ENCODE assay signal across 19 cellular contexts in the genomic region with DNA sequence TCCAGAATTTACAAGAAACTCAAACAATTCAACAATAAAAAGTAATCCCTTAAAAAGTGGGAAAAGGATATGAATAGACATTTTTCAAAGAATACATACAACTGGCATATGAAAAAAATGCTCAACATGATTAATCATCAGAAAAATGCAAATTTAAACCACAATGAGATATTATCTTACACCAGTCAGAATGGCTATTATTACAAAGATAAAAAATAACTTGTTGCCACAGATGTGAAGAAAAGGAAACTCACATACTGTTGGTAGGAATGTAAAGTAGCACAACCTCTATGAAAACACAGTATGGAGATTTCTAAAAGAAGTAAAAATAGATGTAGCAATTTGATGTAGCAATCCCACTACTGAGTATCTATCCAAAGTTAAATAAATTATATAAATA.
DNase-seq lines count a peak whose midpoint lies in the region; ATAC-seq, FAIRE-seq and TF ChIP-seq lines count a peak whose summit lies in the region.
"Had no signal": no experiment of that assay in that cellular context is flagged by ENCODE, and none has a peak within 500 bp of the region (broad histone marks: within the 10 kb centered on the region; RNA-seq: fewer than 3 reads in every experiment).

No MANE protein-coding gene starts in this region.

- DNase-seq in A549 (ENCODE audit: low read depth in 1 of 2, low spot score in 1 of 2) (no peak), HCEC 1CT (peak; percentile 33), bronchial epithelial cell (ENCODE audit: low read depth) (peak; percentile 5), fibroblast of villous mesenchyme (ENCODE audit: low read depth) (peak; percentile 20), SK-N-DZ (ENCODE audit: low spot score) (no peak), SKM-1 (lab: John Stamatoyannopoulos, UW; ENCODE audit: unreplicated experiment) (no peak), H4 (ENCODE audit: low spot score) (no peak), NCI-H2227 treated with DMSO at 0.1 percent for 48 hours (lab: John Stamatoyannopoulos, UW) (no peak)
- DNase-seq: CD4-positive, CD25-positive, alpha-beta regulatory T cell; NCI-H1092; NCI-H146; NCI-H2081; NCI-H524 had no signal

- H3K27ac ChIP-seq in A549 = no peak overlapping the region
- H3K27ac ChIP-seq: KMS-11, SK-N-MC had no signal

- CTCF ChIA-PET in A549 (lab: Yijun Ruan, JAX) = no interaction called here

- TF ChIP-seq CTCF in A549 (IDR thresholded peaks at IDR 0.05) = no peak
- no peak for TF ChIP-seq CTCF in bronchial epithelial cell (IDR thresholded peaks at IDR 0.05; ENCODE audit: insufficient read depth, low read length, severe bottlenecking)
- TF ChIP-seq CTCF in fibroblast of villous mesenchyme (IDR thresholded peaks at IDR 0.05; ENCODE audit: insufficient read depth, low read depth, low read length) = no peak

- no peak for ATAC-seq in A549
- ATAC-seq: GM23338, HepG2, Panc1, Right ventricle myocardium inferior had no signal

- TF ChIP-seq POLR2A in A549 (IDR thresholded peaks at IDR 0.05; ENCODE audit: low read length) = no peak

- no peak overlapping the region for H3K4me2 ChIP-seq in A549
- H3K4me2 ChIP-seq: GM23338, KMS-11 had no signal

- TF ChIP-seq EP300 in A549 (IDR thresholded peaks at IDR 0.05) = no peak

- H3K27me3 ChIP-seq in bronchial epithelial cell (ENCODE audit: control insufficient read depth, insufficient read depth, low read length) = no peaks in the 10 kb centered on the region

- POLR2A ChIA-PET in A549 (lab: Yijun Ruan, JAX) = no interaction called here

- peak; percentile 96 for FAIRE-seq in A549 (lab: Jason Lieb, UNC)
- no peak for FAIRE-seq in bronchial epithelial cell (lab: Jason Lieb, UNC)
- FAIRE-seq: HepG2 had no signal

- H3K9me3 ChIP-seq in A549 = no peaks in the 10 kb centered on the region

- no peaks in the 10 kb centered on the region for H3K36me3 ChIP-seq in bronchial epithelial cell (ENCODE audit: control insufficient read depth, insufficient read depth, low read length)

- H3K4me1 ChIP-seq in A549 = no peaks in the 10 kb centered on the region

- no peak for TF ChIP-seq RAD21 in A549 (conservative IDR thresholded peaks at IDR 0.05 in 1 of 2, IDR thresholded peaks at IDR 0.05 in 1 of 2)

- H3K4me3 ChIP-seq in A549 = no peak overlapping the region
- no peak overlapping the region for H3K4me3 ChIP-seq in bronchial epithelial cell (ENCODE audit: low read depth, low read length)
- no peak overlapping the region for H3K4me3 ChIP-seq in fibroblast of villous mesenchyme (ENCODE audit: low read depth, low read length)
- H3K4me3 ChIP-seq: GM23338, SK-N-MC had no signal

TF ChIP-seq in A549, 52 proteins besides CTCF, POLR2A, EP300 and RAD21:
- TF ChIP-seq, protein P1, sequence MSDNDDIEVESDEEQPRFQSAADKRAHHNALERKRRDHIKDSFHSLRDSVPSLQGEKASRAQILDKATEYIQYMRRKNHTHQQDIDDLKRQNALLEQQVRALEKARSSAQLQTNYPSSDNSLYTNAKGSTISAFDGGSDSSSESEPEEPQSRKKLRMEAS (IDR thresholded peaks at IDR 0.05) = no peak
- no peak for TF ChIP-seq NFE2L2 (conservative IDR thresholded peaks at IDR 0.05; ENCODE audit: low read length)
- no peak for TF ChIP-seq KDM5A (IDR thresholded peaks at IDR 0.05)
- no peak for TF ChIP-seq KDM1A (IDR thresholded peaks at IDR 0.05; ENCODE audit: low read depth)
- no peak for TF ChIP-seq ESRRA (IDR thresholded peaks at IDR 0.05; ENCODE audit: borderline replicate concordance, low read length)
- TF ChIP-seq, protein P2, sequence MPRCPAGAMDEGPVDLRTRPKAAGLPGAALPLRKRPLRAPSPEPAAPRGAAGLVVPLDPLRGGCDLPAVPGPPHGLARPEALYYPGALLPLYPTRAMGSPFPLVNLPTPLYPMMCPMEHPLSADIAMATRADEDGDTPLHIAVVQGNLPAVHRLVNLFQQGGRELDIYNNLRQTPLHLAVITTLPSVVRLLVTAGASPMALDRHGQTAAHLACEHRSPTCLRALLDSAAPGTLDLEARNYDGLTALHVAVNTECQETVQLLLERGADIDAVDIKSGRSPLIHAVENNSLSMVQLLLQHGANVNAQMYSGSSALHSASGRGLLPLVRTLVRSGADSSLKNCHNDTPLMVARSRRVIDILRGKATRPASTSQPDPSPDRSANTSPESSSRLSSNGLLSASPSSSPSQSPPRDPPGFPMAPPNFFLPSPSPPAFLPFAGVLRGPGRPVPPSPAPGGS (IDR thresholded peaks at IDR 0.05) = no peak
- TF ChIP-seq HDAC2 (IDR thresholded peaks at IDR 0.05) = no peak
- TF ChIP-seq RNF2 (IDR thresholded peaks at IDR 0.05; ENCODE audit: borderline replicate concordance, low read depth) = no peak
- no peak for TF ChIP-seq CBX2 (IDR thresholded peaks at IDR 0.05; ENCODE audit: borderline replicate concordance, low read depth)
- TF ChIP-seq CHD2 (IDR thresholded peaks at IDR 0.05; ENCODE audit: low read length, partially characterized antibody) = no peak
- no peak for TF ChIP-seq ZFP36 (IDR thresholded peaks at IDR 0.05; ENCODE audit: borderline replicate concordance, partially characterized antibody)
- no peak for TF ChIP-seq TP53 (CRISPR knock-in tag; IDR thresholded peaks at IDR 0.05)
- no peak for TF ChIP-seq MYC (IDR thresholded peaks at IDR 0.05; ENCODE audit: borderline replicate concordance, low read length)
- TF ChIP-seq FOXS1 (CRISPR knock-in tag; IDR thresholded peaks at IDR 0.05) = no peak
- TF ChIP-seq NR3C1 (IDR thresholded peaks at IDR 0.05) = no peak
- TF ChIP-seq, protein P3, sequence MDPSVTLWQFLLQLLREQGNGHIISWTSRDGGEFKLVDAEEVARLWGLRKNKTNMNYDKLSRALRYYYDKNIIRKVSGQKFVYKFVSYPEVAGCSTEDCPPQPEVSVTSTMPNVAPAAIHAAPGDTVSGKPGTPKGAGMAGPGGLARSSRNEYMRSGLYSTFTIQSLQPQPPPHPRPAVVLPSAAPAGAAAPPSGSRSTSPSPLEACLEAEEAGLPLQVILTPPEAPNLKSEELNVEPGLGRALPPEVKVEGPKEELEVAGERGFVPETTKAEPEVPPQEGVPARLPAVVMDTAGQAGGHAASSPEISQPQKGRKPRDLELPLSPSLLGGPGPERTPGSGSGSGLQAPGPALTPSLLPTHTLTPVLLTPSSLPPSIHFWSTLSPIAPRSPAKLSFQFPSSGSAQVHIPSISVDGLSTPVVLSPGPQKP (IDR thresholded peaks at IDR 0.05; ENCODE audit: low read depth, low read length) = no peak
- no peak for TF ChIP-seq FOSL2 (IDR thresholded peaks at IDR 0.05)
- TF ChIP-seq FOSL2 (CRISPR knock-in tag; IDR thresholded peaks at IDR 0.05) = no peak
- no peak for TF ChIP-seq CBX8 (IDR thresholded peaks at IDR 0.05)
- TF ChIP-seq, protein P4, sequence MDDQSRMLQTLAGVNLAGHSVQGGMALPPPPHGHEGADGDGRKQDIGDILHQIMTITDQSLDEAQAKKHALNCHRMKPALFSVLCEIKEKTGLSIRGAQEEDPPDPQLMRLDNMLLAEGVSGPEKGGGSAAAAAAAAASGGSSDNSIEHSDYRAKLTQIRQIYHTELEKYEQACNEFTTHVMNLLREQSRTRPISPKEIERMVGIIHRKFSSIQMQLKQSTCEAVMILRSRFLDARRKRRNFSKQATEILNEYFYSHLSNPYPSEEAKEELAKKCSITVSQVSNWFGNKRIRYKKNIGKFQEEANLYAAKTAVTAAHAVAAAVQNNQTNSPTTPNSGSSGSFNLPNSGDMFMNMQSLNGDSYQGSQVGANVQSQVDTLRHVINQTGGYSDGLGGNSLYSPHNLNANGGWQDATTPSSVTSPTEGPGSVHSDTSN (IDR thresholded peaks at IDR 0.05) = no peak
- no peak for TF ChIP-seq HEYL (CRISPR knock-in tag; IDR thresholded peaks at IDR 0.05)
TF ChIP-seq in A549: peak in this region for 0.

Comparison
In these comparisons a context has a peak if more than half of its experiments do, and no peak if none do; other contexts are left out.
1. DNase-seq: peak in HCEC 1CT (single experiment), bronchial epithelial cell (single experiment) and fibroblast of villous mesenchyme (single experiment); none in A549 (0 of 2), SK-N-DZ (single experiment), SKM-1 (single experiment), H4 (single experiment) and NCI-H2227 treated with DMSO at 0.1 percent for 48 hours (single experiment).